Comparison of ENCODE assay signal across 8 cellular contexts in genomic region chr1:8712413-8713229, GRCh38.
DNase-seq lines count a peak whose midpoint lies in the region; ATAC-seq and TF ChIP-seq lines count a peak whose summit lies in the region.

No MANE protein-coding gene starts in this region.

- no peak overlapping the region for H3K4me3 ChIP-seq in gastroesophageal sphincter
- H3K4me3 ChIP-seq in psoas muscle, result no peak overlapping the region

- peaks cover 3% of the 10 kb centered on the region for H3K9me3 Mint-ChIP-seq in activated naive CD4-positive, alpha-beta T cell treated with anti-CD3 and anti-CD28 coated beads, Interleukin-2, amount 10 ng/mL, durations not matched to agents 7 days and 5 days
- peaks cover 3 to 11% of the 10 kb centered on the region in 2 donors for H3K9me3 Mint-ChIP-seq in activated naive CD4-positive, alpha-beta T cell treated with anti-CD3 and anti-CD28 coated beads, Interleukin-2, amount 50 U/mL, for 72 hours

- H3K4me1 Mint-ChIP-seq in activated naive CD4-positive, alpha-beta T cell treated with anti-CD3 and anti-CD28 coated beads, Interleukin-2, amount 10 ng/mL, durations not matched to agents 7 days and 5 days, result peaks cover 36% of the 10 kb centered on the region

- no peaks in the 10 kb centered on the region for H3K36me3 ChIP-seq in gastroesophageal sphincter
- H3K36me3 ChIP-seq in psoas muscle (ENCODE audit: insufficient read depth in 1 of 2, low read depth in 1 of 2), result no peaks in the 10 kb centered on the region

- no peak for TF ChIP-seq POLR2A in gastroesophageal sphincter (IDR thresholded peaks at IDR 0.05)

- peak overlapping the region; percentile 64 for H3K4me3 Mint-ChIP-seq in activated naive CD4-positive, alpha-beta T cell treated with anti-CD3 and anti-CD28 coated beads, Interleukin-2, amount 10 ng/mL, durations not matched to agents 7 days and 5 days

- TF ChIP-seq CTCF in VCaP (conservative IDR thresholded peaks at IDR 0.05) (no peak), gastroesophageal sphincter (IDR thresholded peaks at IDR 0.05) (no peak), psoas muscle (IDR thresholded peaks at IDR 0.05) (no peak)

- WGBS in gastroesophageal sphincter (ENCODE audit: low coverage in 1 of 2), 2 donors, result 9 to 10% methylated on average over 4 to 5 of the region's 5 CpGs
- 23 to 35% (median 28%) methylated on average over 5 of the region's 5 CpGs for WGBS in psoas muscle, 3 donors

- H3K27me3 Mint-ChIP-seq in activated naive CD4-positive, alpha-beta T cell treated with anti-CD3 and anti-CD28 coated beads, Interleukin-2, amount 10 ng/mL, durations not matched to agents 7 days and 5 days, result no peaks in the 10 kb centered on the region

- intact Hi-C loops in psoas muscle (cut with DNase I), result no loop called here

- H3K27ac ChIP-seq in VCaP, result peak overlapping the region; percentile 71
- H3K27ac ChIP-seq in gastroesophageal sphincter, result peak overlapping the region; percentile 76 to 84 (median 80)
- H3K27ac ChIP-seq in psoas muscle, result peak overlapping the region; percentile 9

- DNase-seq in activated naive CD4-positive, alpha-beta T cell treated with anti-CD3 and anti-CD28 coated beads, Interleukin-2, amount 10 ng/mL, durations not matched to agents 7 days and 5 days, result no peak
- DNase-seq in activated naive CD4-positive, alpha-beta T cell treated with anti-CD3 and anti-CD28 coated beads, Interleukin-2, amount 50 U/mL, for 72 hours (ENCODE audit: low spot score in 2 of 2), result no peak
- DNase-seq in NCI-H2171 (lab: John Stamatoyannopoulos, UW) (peak; percentile 38), psoas muscle (no peak)

- H3K27ac Mint-ChIP-seq in activated naive CD4-positive, alpha-beta T cell treated with anti-CD3 and anti-CD28 coated beads, Interleukin-2, amount 10 ng/mL, durations not matched to agents 7 days and 5 days, result peak overlapping the region; percentile 82
- peak overlapping the region in 1 of 2 donors; percentile 6 for H3K27ac Mint-ChIP-seq in activated naive CD4-positive, alpha-beta T cell treated with anti-CD3 and anti-CD28 coated beads, Interleukin-2, amount 50 U/mL, for 72 hours

- H3K9me3 ChIP-seq in gastroesophageal sphincter (no peaks in the 10 kb centered on the region), psoas muscle (no peaks in the 10 kb centered on the region)

- ATAC-seq in activated naive CD4-positive, alpha-beta T cell treated with anti-CD3 and anti-CD28 coated beads, Interleukin-2, amount 50 U/mL, for 72 hours, result no peak
- ATAC-seq in gastroesophageal sphincter, result peak; percentile 63
- ATAC-seq in psoas muscle, result peak in 3 of 4 donors; percentile 32 to 83 (median 65)
- no peak for ATAC-seq in GM21360 (IDR thresholded peaks at IDR 0.05; ENCODE audit: unreplicated experiment)
- no peak for ATAC-seq in HG03442 (IDR thresholded peaks at IDR 0.05; ENCODE audit: unreplicated experiment)

- peaks cover 8% of the 10 kb centered on the region for H3K36me3 Mint-ChIP-seq in activated naive CD4-positive, alpha-beta T cell treated with anti-CD3 and anti-CD28 coated beads, Interleukin-2, amount 10 ng/mL, durations not matched to agents 7 days and 5 days
- peaks cover 0 to 13% of the 10 kb centered on the region in 2 donors for H3K36me3 Mint-ChIP-seq in activated naive CD4-positive, alpha-beta T cell treated with anti-CD3 and anti-CD28 coated beads, Interleukin-2, amount 50 U/mL, for 72 hours

- no peak for TF ChIP-seq EP300 in gastroesophageal sphincter (IDR thresholded peaks at IDR 0.05)

- H3K4me1 ChIP-seq in gastroesophageal sphincter (peaks cover 7 to 74% (median 17%) of the 10 kb centered on the region in 3 donors), psoas muscle (peaks cover 28% of the 10 kb centered on the region)

- H3K27me3 ChIP-seq in gastroesophageal sphincter (no peaks in the 10 kb centered on the region), psoas muscle (ENCODE audit: insufficient read depth in 3 of 3, low read length in 2 of 3) (no peaks in the 10 kb centered on the region)

- CTCF ChIA-PET in activated naive CD4-positive, alpha-beta T cell treated with anti-CD3 and anti-CD28 coated beads, Interleukin-2, amount 10 ng/mL, durations not matched to agents 7 days and 5 days (lab: Charles Lee), result interaction anchor here (1.4 kb wide), 1 partner anchor 11 kb away, joined by 4 read pairs; no protein-coding TSS in a partner anchor

Comparison
In these comparisons a context has a peak if more than half of its experiments do, and no peak if none do; other contexts are left out.
1. ATAC-seq: peak in gastroesophageal sphincter (single experiment) and psoas muscle (3 of 4); none in activated naive CD4-positive, alpha-beta T cell treated with anti-CD3 and anti-CD28 coated beads, Interleukin-2, amount 50 U/mL, for 72 hours (0 of 2), GM21360 (single experiment) and HG03442 (single experiment).
2. H3K27ac ChIP-seq: peak in every context shown above with its lines; median percentile 80 in gastroesophageal sphincter; 71 in VCaP; 9 in psoas muscle.